In genomic region chr10:73665581-73665980, GRCh38 we compare ENCODE assay signal across 12 cellular contexts. TPM values are rescaled to one million over a fixed set of nuclear protein-coding genes. Genes with fewer than 3 reads are reported as not detected.
"Had no signal": no experiment of that assay in that cellular context is flagged by ENCODE, and none has a peak within 500 bp of the region (broad histone marks: within the 10 kb centered on the region; RNA-seq: fewer than 3 reads in every experiment).

No MANE protein-coding gene starts in this region.

RNA-seq across cellular contexts. Expression of gene SYNPO2L, which starts 9.8 kb away (rescaled TPM):
- total RNA-seq: activated CD4-positive, alpha-beta memory T cell treated with anti-CD3 and anti-CD28 coated beads, Interleukin-2, amount 10 ng/mL, durations not matched to agents 7 days and 5 days; activated CD4-positive, alpha-beta T cell treated with anti-CD3 and anti-CD28 coated beads for 36 hours; activated CD4-positive, alpha-beta T cell treated with anti-CD3 and anti-CD28 coated beads, Interleukin-2, amount 10 ng/mL, durations not matched to agents 7 days and 5 days; activated naive CD8-positive, alpha-beta T cell treated with anti-CD3 and anti-CD28 coated beads, Interleukin-2, amount 10 ng/mL, durations not matched to agents 7 days and 5 days; activated T-helper 2 cell treated with anti-CD3 and anti-CD28 coated beads, Interferon-gamma antibody, Interleukin-2, Interleukin-4, amounts not matched to agents 10 μg/mL and 5 μg/mL and 100 μg/mL, durations not matched to agents 14 hours and 24 hours and 36 hours; bronchial epithelial cell; T-cell had no signal

RNA-seq across cellular contexts. Expression of gene MYOZ1, which starts 24.3 kb away (rescaled TPM):
- total RNA-seq: activated CD4-positive, alpha-beta memory T cell treated with anti-CD3 and anti-CD28 coated beads, Interleukin-2, amount 10 ng/mL, durations not matched to agents 7 days and 5 days; activated CD4-positive, alpha-beta T cell treated with anti-CD3 and anti-CD28 coated beads for 36 hours; activated CD4-positive, alpha-beta T cell treated with anti-CD3 and anti-CD28 coated beads, Interleukin-2, amount 10 ng/mL, durations not matched to agents 7 days and 5 days; activated CD8-positive, alpha-beta memory T cell treated with anti-CD3 and anti-CD28 coated beads, Interleukin-2, amount 10 ng/mL, durations not matched to agents 7 days and 5 days; activated CD8-positive, alpha-beta T cell treated with anti-CD3 and anti-CD28 coated beads, Interleukin-2, amount 10 ng/mL, durations not matched to agents 7 days and 5 days; activated naive CD8-positive, alpha-beta T cell treated with anti-CD3 and anti-CD28 coated beads, Interleukin-2, amount 10 ng/mL, durations not matched to agents 7 days and 5 days; activated T-helper 2 cell treated with anti-CD3 and anti-CD28 coated beads, Interferon-gamma antibody, Interleukin-2, Interleukin-4, amounts not matched to agents 10 μg/mL and 5 μg/mL and 100 μg/mL, durations not matched to agents 14 hours and 24 hours and 36 hours; bronchial epithelial cell; T-cell; T-helper 1 cell treated with Interleukin-12 subunit alpha and Interleukin-12 subunit beta and Interleukin-4 antibody, amounts not matched to agents 30 ng/mL and 1 ng/mL, for 36 hours; T-helper 17 cell; T-helper 2 cell treated with Interferon-gamma antibody and Interleukin-4, amounts not matched to agents 100 ng/mL and 5 ng/mL, for 36 hours had no signal
